Comparison of ENCODE assay signal across 2 cellular contexts in the genomic region with DNA sequence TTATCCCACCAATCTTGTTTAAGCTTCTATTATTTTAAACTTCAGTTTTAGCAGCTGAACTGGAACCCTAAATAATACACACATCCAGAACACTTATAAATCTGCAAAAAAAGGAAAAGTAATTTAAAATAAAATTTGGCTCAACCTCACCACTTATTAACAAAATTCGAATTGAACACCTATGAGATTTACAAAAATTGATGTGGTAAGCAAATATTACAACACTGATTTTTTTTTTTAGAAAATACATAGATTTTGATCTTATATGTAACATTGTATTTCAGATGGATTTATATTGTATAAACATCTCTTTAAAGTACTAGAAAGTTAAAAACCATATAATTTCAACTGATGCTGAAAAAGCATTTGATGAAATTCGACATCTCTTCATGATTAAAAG.
TF ChIP-seq lines count a peak whose summit lies in the region.

No MANE protein-coding gene starts in this region.

TF ChIP-seq in HepG2, 621 proteins besides CTCF, POLR2A, EP300 and RAD21 (continued from another document):
- TF ChIP-seq, protein P1, sequence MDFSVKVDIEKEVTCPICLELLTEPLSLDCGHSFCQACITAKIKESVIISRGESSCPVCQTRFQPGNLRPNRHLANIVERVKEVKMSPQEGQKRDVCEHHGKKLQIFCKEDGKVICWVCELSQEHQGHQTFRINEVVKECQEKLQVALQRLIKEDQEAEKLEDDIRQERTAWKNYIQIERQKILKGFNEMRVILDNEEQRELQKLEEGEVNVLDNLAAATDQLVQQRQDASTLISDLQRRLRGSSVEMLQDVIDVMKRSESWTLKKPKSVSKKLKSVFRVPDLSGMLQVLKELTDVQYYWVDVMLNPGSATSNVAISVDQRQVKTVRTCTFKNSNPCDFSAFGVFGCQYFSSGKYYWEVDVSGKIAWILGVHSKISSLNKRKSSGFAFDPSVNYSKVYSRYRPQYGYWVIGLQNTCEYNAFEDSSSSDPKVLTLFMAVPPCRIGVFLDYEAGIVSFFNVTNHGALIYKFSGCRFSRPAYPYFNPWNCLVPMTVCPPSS (IDR thresholded peaks at IDR 0.05) = no peak
- no peak for TF ChIP-seq ZBTB3 (CRISPR knock-in tag; IDR thresholded peaks at IDR 0.05; ENCODE audit: borderline replicate concordance, low read depth)
- TF ChIP-seq MAFF (IDR thresholded peaks at IDR 0.05; ENCODE audit: low read depth, low read length) = peak; percentile 67
- peak; percentile 62 to 88 for TF ChIP-seq MAFK (conservative IDR thresholded peaks at IDR 0.05 in 1 of 2, IDR thresholded peaks at IDR 0.05 in 1 of 2; ENCODE audit: low read length in 2 of 2)

TF ChIP-seq in K562, 482 proteins besides CTCF, POLR2A, EP300 and RAD21:
- TF ChIP-seq, protein P2, sequence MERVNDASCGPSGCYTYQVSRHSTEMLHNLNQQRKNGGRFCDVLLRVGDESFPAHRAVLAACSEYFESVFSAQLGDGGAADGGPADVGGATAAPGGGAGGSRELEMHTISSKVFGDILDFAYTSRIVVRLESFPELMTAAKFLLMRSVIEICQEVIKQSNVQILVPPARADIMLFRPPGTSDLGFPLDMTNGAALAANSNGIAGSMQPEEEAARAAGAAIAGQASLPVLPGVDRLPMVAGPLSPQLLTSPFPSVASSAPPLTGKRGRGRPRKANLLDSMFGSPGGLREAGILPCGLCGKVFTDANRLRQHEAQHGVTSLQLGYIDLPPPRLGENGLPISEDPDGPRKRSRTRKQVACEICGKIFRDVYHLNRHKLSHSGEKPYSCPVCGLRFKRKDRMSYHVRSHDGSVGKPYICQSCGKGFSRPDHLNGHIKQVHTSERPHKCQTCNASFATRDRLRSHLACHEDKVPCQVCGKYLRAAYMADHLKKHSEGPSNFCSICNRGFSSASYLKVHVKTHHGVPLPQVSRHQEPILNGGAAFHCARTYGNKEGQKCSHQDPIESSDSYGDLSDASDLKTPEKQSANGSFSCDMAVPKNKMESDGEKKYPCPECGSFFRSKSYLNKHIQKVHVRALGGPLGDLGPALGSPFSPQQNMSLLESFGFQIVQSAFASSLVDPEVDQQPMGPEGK (CRISPR knock-in tag; IDR thresholded peaks at IDR 0.05; ENCODE audit: borderline replicate concordance) = no peak
- peak; percentile 52 for TF ChIP-seq ZNF316 (IDR thresholded peaks at IDR 0.05)
